In genomic region chr18:70535041-70535440, GRCh38 we compare ENCODE assay signal across 22 cellular contexts.
"Had no signal": no experiment of that assay in that cellular context is flagged by ENCODE, and none has a peak within 500 bp of the region (broad histone marks: within the 10 kb centered on the region; RNA-seq: fewer than 3 reads in every experiment).

No MANE protein-coding gene starts in this region.

- H3K36me3 ChIP-seq: cardiac muscle cell, ovary, tibial artery had no signal

- H2AFZ ChIP-seq: hepatocyte had no signal

- H3K27ac ChIP-seq: cardiac muscle cell, dorsolateral prefrontal cortex, epithelial cell of prostate, hepatocyte, ovary, psoas muscle, tibial artery had no signal

- H3K4me3 ChIP-seq: cardiac muscle cell, dorsolateral prefrontal cortex, hepatocyte, ovary, psoas muscle, tibial artery had no signal

- H3K27me3 ChIP-seq: cardiac muscle cell, dorsolateral prefrontal cortex, hepatocyte, ovary, tibial artery had no signal

- H3K9me3 ChIP-seq: ovary, psoas muscle, tibial artery had no signal

- DNase-seq: activated CD8-positive, alpha-beta memory T cell treated with anti-CD3 and anti-CD28 coated beads for 24 hours; activated gamma-delta T cell; activated naive CD8-positive, alpha-beta T cell treated with anti-CD3 and anti-CD28 coated beads for 36 hours; activated T-cell treated with anti-CD3 and anti-CD28 coated beads, Interleukin-2, amount 50 U/mL, for 72 hours; amygdala; dorsolateral prefrontal cortex; endodermal cell; foreskin fibroblast; mesenchymal stem cell; naive thymus-derived CD4-positive, alpha-beta T cell; ovary; psoas muscle; right cardiac atrium; stimulated activated CD4-positive, alpha-beta T cell treated with anti-CD3 and anti-CD28 coated beads, Interleukin-2, amount 100 ng/mL, for 24 hours; stimulated activated naive CD8-positive, alpha-beta T cell treated with anti-CD3 and anti-CD28 coated beads, Interleukin-15, Interleukin-2, amounts not matched to agents 100 U/mL and 50 U/mL, for 24 hours; substantia nigra; T-helper 9 cell; tibial artery had no signal

- H3K79me2 ChIP-seq: hepatocyte had no signal

- H3K4me1 ChIP-seq: psoas muscle, tibial artery had no signal

- H3K4me2 ChIP-seq: hepatocyte had no signal

- ATAC-seq: activated CD4-positive, CD25-positive, alpha-beta regulatory T cell treated with anti-CD3 and anti-CD28 coated beads, Interleukin-2, amount 50 U/mL, for 24 hours; naive thymus-derived CD4-positive, alpha-beta T cell; psoas muscle; right cardiac atrium; stimulated activated naive CD8-positive, alpha-beta T cell treated with anti-CD3 and anti-CD28 coated beads, Interleukin-15, Interleukin-2, amounts not matched to agents 100 U/mL and 50 U/mL, for 24 hours had no signal
